8 cellular contexts compared by ENCODE assay signal in genomic region chr3:169863458-169863899, GRCh38. TPM values are rescaled to one million over a fixed set of nuclear protein-coding genes. Genes with fewer than 3 reads are reported as not detected.
DNase-seq lines count a peak whose midpoint lies in the region; ATAC-seq, FAIRE-seq and TF ChIP-seq lines count a peak whose summit lies in the region.

No MANE protein-coding gene starts in this region.

- no peaks in the 10 kb centered on the region for H3K9me3 Mint-ChIP-seq in memory B cell

- no peaks in the 10 kb centered on the region for H3K27me3 Mint-ChIP-seq in memory B cell

- peak overlapping the region in 6 of 59 donors; percentile 1 to 45 (median 14) for H3K4me3 ChIP-seq in dorsolateral prefrontal cortex

- peaks cover 20% of the 10 kb centered on the region for H3K4me1 Mint-ChIP-seq in memory B cell

- H3K27ac ChIP-seq in dorsolateral prefrontal cortex = no peak overlapping the region

- peak; percentile 92 for FAIRE-seq in GM12891 (lab: Jason Lieb, UNC)

- intact Hi-C loops in dorsolateral prefrontal cortex (cut with DNase I) = loop anchor here (1.0 to 10.0 kb wide), 3 partner anchors 101 to 321 kb away; partner anchors contain the start of genes SEC62 (in 2 of the 2) and PHC3 (in 1 of the 2)

- peak; percentile 81 to 97 (median 94) for TF ChIP-seq CTCF in dorsolateral prefrontal cortex (IDR thresholded peaks at IDR 0.05 in 54 of 56, conservative IDR thresholded peaks at IDR 0.05 in 2 of 56; ENCODE audit: low read depth in 1 of 56, partially characterized antibody in 56 of 56)

- ATAC-seq in HG03354 (IDR thresholded peaks at IDR 0.05; ENCODE audit: poor library complexity, severe bottlenecking, unreplicated experiment) (peak; percentile 58), memory B cell (ENCODE audit: low read depth) (peak; percentile 58)

- DNase-seq in 8988T = peak; percentile 30
- no peak for DNase-seq in GM12891 (ENCODE audit: insufficient read length, low spot score)
- peak; percentile 69 to 83 for DNase-seq in NCI-H526 (lab: John Stamatoyannopoulos, UW)
- peak; percentile 72 to 81 for DNase-seq in activated CD4-positive, alpha-beta T cell treated with anti-CD3 and anti-CD28 coated beads, Interleukin-2, amount 50 U/mL, for 48 hours
- peak in 6 of 10 donors; percentile 19 to 77 (median 68) for DNase-seq in dorsolateral prefrontal cortex
- peak; percentile 60 to 74 for DNase-seq in memory B cell (ENCODE audit: low spot score in 2 of 2)
- DNase-seq in stimulated activated CD8-positive, alpha-beta memory T cell treated with anti-CD3 and anti-CD28 coated beads, Interleukin-2, amount 100 ng/mL, for 1 hour (ENCODE audit: low read depth in 2 of 2) = peak; percentile 11 to 12

- no peak overlapping the region for H3K4me3 Mint-ChIP-seq in memory B cell

- H3K27me3 ChIP-seq in dorsolateral prefrontal cortex = no peaks in the 10 kb centered on the region

- TF ChIP-seq POLR2A in GM12891 (IDR thresholded peaks at IDR 0.05; ENCODE audit: low read depth, low read length) = no peak

- no peak overlapping the region for H3K27ac Mint-ChIP-seq in memory B cell

- H3K36me3 Mint-ChIP-seq in memory B cell = no peaks in the 10 kb centered on the region

TF ChIP-seq in GM12891, 5 proteins besides CTCF, POLR2A, EP300 and RAD21:
- no peak for TF ChIP-seq TAF1 (IDR thresholded peaks at IDR 0.05; ENCODE audit: low read depth, low read length)
- no peak for TF ChIP-seq POLR2AphosphoS5 (IDR thresholded peaks at IDR 0.05; ENCODE audit: low read depth, low read length)
- TF ChIP-seq POU2F2 (IDR thresholded peaks at IDR 0.05; ENCODE audit: low read depth, low read length) = no peak
- peak; percentile 58 for TF ChIP-seq SPI1 (IDR thresholded peaks at IDR 0.05; ENCODE audit: low read depth, low read length)

RNA-seq across cellular contexts. Expression of gene LRRC31, which starts 6.3 kb away (rescaled TPM):
- 0.17 TPM for polyA plus RNA-seq in GM12891 (2012; ENCODE audit: low read depth, missing spikeins)
- total RNA-seq in dorsolateral prefrontal cortex = under 1 TPM in 6 of 120 experiments, not detected in 114; 0.18 to 0.35 (median 0.24) TPM

RNA-seq across cellular contexts. Expression of gene SAMD7, which starts 47.9 kb away (rescaled TPM):
- not detected for polyA plus RNA-seq in GM12891 (2012; ENCODE audit: low read depth, missing spikeins)
- total RNA-seq in dorsolateral prefrontal cortex = under 1 TPM in 8 of 120 experiments, not detected in 112; 0.22 to 0.66 (median 0.27) TPM

RNA-seq across cellular contexts. Expression of gene LRRC34, which starts 50.8 kb away (rescaled TPM):
- 5.0 TPM for polyA plus RNA-seq in GM12891 (2012; ENCODE audit: low read depth, missing spikeins)
- 10 to 100 TPM in 85 of 120 experiments, 1 to 10 TPM in 35; 4.9 to 20.1 (median 11.4) TPM for total RNA-seq in dorsolateral prefrontal cortex

RNA-seq across cellular contexts. Expression of gene LRRIQ4, which starts 50.8 kb away (rescaled TPM):
- polyA plus RNA-seq in GM12891 (2012; ENCODE audit: low read depth, missing spikeins) = 0.21 TPM
- total RNA-seq in dorsolateral prefrontal cortex = 1 to 10 TPM in 17 of 120 experiments, under 1 TPM in 83, not detected in 20; 0.23 to 1.8 (median 0.58) TPM
